In genomic region chr11:58629857-58630256, GRCh38 we compare ENCODE assay signal across 9 cellular contexts.
DNase-seq lines count a peak whose midpoint lies in the region; ATAC-seq lines count a peak whose summit lies in the region.
"Had no signal": no experiment of that assay in that cellular context is flagged by ENCODE, and none has a peak within 500 bp of the region (broad histone marks: within the 10 kb centered on the region; RNA-seq: fewer than 3 reads in every experiment).

No MANE protein-coding gene starts in this region.

- no peaks in the 10 kb centered on the region for H3K36me3 Mint-ChIP-seq in memory B cell

- DNase-seq in NCI-H1105 treated with DMSO at 0.1 percent for 48 hours (lab: John Stamatoyannopoulos, UW) (peak; percentile 2), NCI-H1105 (lab: John Stamatoyannopoulos, UW) (no peak), NCI-H82 treated with DMSO at 0.1 percent for 48 hours (lab: John Stamatoyannopoulos, UW; ENCODE audit: unreplicated experiment) (peak; percentile 2), dedifferentiated amniotic fluid mesenchymal stem cell (ENCODE audit: extremely low spot score) (peak; percentile 34), memory B cell (ENCODE audit: low spot score in 2 of 2) (no peak)
- DNase-seq in activated CD4-positive, CD25-positive, alpha-beta regulatory T cell treated with anti-CD3 and anti-CD28 coated beads, Interleukin-2, amount 50 U/mL, for 72 hours, result no peak

- H3K4me1 Mint-ChIP-seq in memory B cell, result peaks cover 9% of the 10 kb centered on the region
- H3K4me1 Mint-ChIP-seq: CD8-positive, alpha-beta memory T cell had no signal

- H3K9me3 Mint-ChIP-seq in memory B cell, result no peaks in the 10 kb centered on the region
- H3K9me3 Mint-ChIP-seq: CD8-positive, alpha-beta memory T cell had no signal

- peak; percentile 58 for ATAC-seq in GM21528 (IDR thresholded peaks at IDR 0.05; ENCODE audit: low FRiP score, unreplicated experiment)
- peak; percentile 42 for ATAC-seq in memory B cell (ENCODE audit: low read depth)
- no peak for ATAC-seq in GM19035 (IDR thresholded peaks at IDR 0.05; ENCODE audit: unreplicated experiment)

- no peak overlapping the region for H3K27ac Mint-ChIP-seq in memory B cell

- no peaks in the 10 kb centered on the region for H3K27me3 Mint-ChIP-seq in memory B cell

- no peak overlapping the region for H3K4me3 Mint-ChIP-seq in memory B cell
- H3K4me3 Mint-ChIP-seq: CD8-positive, alpha-beta memory T cell had no signal

Comparison
In these comparisons a context has a peak if more than half of its experiments do, and no peak if none do; other contexts are left out.
1. DNase-seq: peak in NCI-H1105 treated with DMSO at 0.1 percent for 48 hours (single experiment), NCI-H82 treated with DMSO at 0.1 percent for 48 hours (single experiment) and dedifferentiated amniotic fluid mesenchymal stem cell (single experiment); none in NCI-H1105 (single experiment), memory B cell (0 of 2) and activated CD4-positive, CD25-positive, alpha-beta regulatory T cell treated with anti-CD3 and anti-CD28 coated beads, Interleukin-2, amount 50 U/mL, for 72 hours (single experiment).